In genomic region chr6:25278914-25279747, GRCh38 we compare ENCODE assay signal across 8 cellular contexts. TPM values are rescaled to one million over a fixed set of nuclear protein-coding genes. Genes with fewer than 3 reads are reported as not detected.
A peak's percentile ranks its signal among the peaks of the same experiment; 100 is the strongest.
DNase-seq lines count a peak whose midpoint lies in the region; ATAC-seq and TF ChIP-seq lines count a peak whose summit lies in the region.

CARMIL1 (plus strand) TSS chr6:25279374; CDS start chr6:25279796, 422 bp downstream.

- H3K4me3 ChIP-seq in GM12865 (ENCODE audit: low read depth, low read length) (peak within 1 kb of the TSS; percentile 73), adrenal gland (peak within 1 kb of the TSS; percentile 74 to 93 (median 86)), upper lobe of left lung (peak within 1 kb of the TSS; percentile 55 to 79 (median 69))

- ATAC-seq in HG02571 (IDR thresholded peaks at IDR 0.05; ENCODE audit: unreplicated experiment) (peak; percentile 80), left cardiac atrium (peak; percentile 94 to 95), upper lobe of left lung (ENCODE audit: low FRiP score in 2 of 2) (peak; percentile 93 to 95)

- intact Hi-C loops in adrenal gland (cut with DNase I) = loop anchor here in 1 of 2 donors (5.0 kb wide), 1 partner anchor 213 kb away; no protein-coding TSS in a partner anchor
- intact Hi-C loops in left cardiac atrium (cut with DNase I) = loop anchor here (1.0 to 5.0 kb wide), 2 partner anchors 208 to 211 kb away; no protein-coding TSS in a partner anchor
- intact Hi-C loops in posterior vena cava (cut with DNase I) = loop anchor here (5.0 to 10.0 kb wide), 2 partner anchors 206 to 208 kb away; no protein-coding TSS in a partner anchor

- DNase-seq in GM12865 (ENCODE audit: low read depth) (peak; percentile 91), NCI-H1092 (lab: John Stamatoyannopoulos, UW) (peak; percentile 59), SW 1271 (lab: John Stamatoyannopoulos, UW) (peak; percentile 62 to 84), adrenal gland (peak; percentile 79 to 89 (median 82)), left cardiac atrium (peak; percentile 85), posterior vena cava (ENCODE audit: low spot score) (peak; percentile 93), upper lobe of left lung (peak; percentile 91 to 96)

- peak within 1 kb of the TSS in 4 of 5 donors; percentile 48 to 89 (median 68) for H3K27ac ChIP-seq in adrenal gland
- peak within 1 kb of the TSS; percentile 69 to 86 (median 74) for H3K27ac ChIP-seq in upper lobe of left lung

- TF ChIP-seq CTCF in GM12865 (IDR thresholded peaks at IDR 0.05; ENCODE audit: insufficient read depth, low read depth, low read length, missing control alignments) = peak; percentile 73
- peak; percentile 53 to 80 (median 72) for TF ChIP-seq CTCF in adrenal gland (IDR thresholded peaks at IDR 0.05)
- peak; percentile 42 to 84 (median 72) for TF ChIP-seq CTCF in upper lobe of left lung (IDR thresholded peaks at IDR 0.05)

- TF ChIP-seq POLR2A in adrenal gland (IDR thresholded peaks at IDR 0.05) (peak; percentile 9 to 19), upper lobe of left lung (IDR thresholded peaks at IDR 0.05) (peak in 1 of 4 donors; percentile 74)

- no peaks in the 10 kb centered on the region for H3K36me3 ChIP-seq in adrenal gland (replicated peaks in 1 of 2)
- no peaks in the 10 kb centered on the region for H3K36me3 ChIP-seq in upper lobe of left lung

- 0 to 2% (median 0%) methylated on average over 30 to 81 of the region's 81 CpGs for WGBS in adrenal gland, 4 donors
- 1 to 2% methylated on average over 60 to 77 of the region's 81 CpGs for WGBS in upper lobe of left lung, 2 donors

- H3K4me1 ChIP-seq in adrenal gland (replicated peaks in 1 of 2) (peaks cover 7 to 21% of the 10 kb centered on the region in 2 donors), upper lobe of left lung (peaks cover 4 to 26% (median 11%) of the 10 kb centered on the region in 4 donors)

- no peaks in the 10 kb centered on the region for H3K9me3 ChIP-seq in adrenal gland (replicated peaks in 1 of 3)
- no peaks in the 10 kb centered on the region for H3K9me3 ChIP-seq in upper lobe of left lung

- no peaks in the 10 kb centered on the region for H3K27me3 ChIP-seq in adrenal gland
- H3K27me3 ChIP-seq in upper lobe of left lung = no peaks in the 10 kb centered on the region

- no peak for TF ChIP-seq EP300 in upper lobe of left lung (IDR thresholded peaks at IDR 0.05)

RNA-seq across cellular contexts. Expression of gene CARMIL1, which starts in this region (rescaled TPM):
- total RNA-seq in adrenal gland (10 to 100 TPM; 12.0 to 36.2 (median 18.7) TPM), left cardiac atrium (10 to 100 TPM; 10.8 to 11.3 TPM), posterior vena cava (10 to 100 TPM; 19.8 to 20.4 TPM), upper lobe of left lung (10 to 100 TPM; 19.8 to 78.6 (median 44.9) TPM)
- polyA plus RNA-seq in adrenal gland = 10 to 100 TPM in 2 of 3 donors, 1 to 10 TPM in 1; 9.2 to 13.3 (median 13.0) TPM

Comparison
In these comparisons a context has a peak if more than half of its experiments do, and no peak if none do; other contexts are left out.
1. Peak in every context shown above with its lines: DNase-seq, ATAC-seq, H3K4me3 ChIP-seq and H3K27ac ChIP-seq.